Comparison of ENCODE assay signal across 1 cellular context in the genomic region with DNA sequence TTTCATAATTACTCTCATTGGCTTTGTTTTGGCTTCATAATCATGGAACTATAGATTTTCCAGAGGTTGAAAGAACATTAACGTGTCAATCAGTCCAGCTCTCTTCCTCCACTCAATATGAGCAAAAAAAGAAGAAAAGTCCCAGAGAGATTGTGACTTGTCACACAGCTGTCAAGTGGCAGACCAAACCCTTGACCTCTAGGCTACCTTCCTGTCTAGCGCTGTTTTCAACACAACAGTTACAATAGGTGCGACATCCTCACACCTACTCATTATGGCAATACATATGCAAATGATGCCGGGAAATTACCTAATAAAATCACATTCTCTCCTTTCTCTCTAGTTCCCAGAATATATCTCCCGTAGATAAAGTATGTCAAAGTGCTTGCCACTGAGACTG.
A peak's percentile ranks its signal among the peaks of the same experiment; 100 is the strongest.
TF ChIP-seq lines count a peak whose summit lies in the region.

No MANE protein-coding gene starts in this region.

TF ChIP-seq in GM12878, 131 proteins besides CTCF, POLR2A, EP300 and RAD21 (continued from another document and continues in another):
- TF ChIP-seq MTA3 (IDR thresholded peaks at IDR 0.05; ENCODE audit: borderline replicate concordance, low read length) (no peak), ASH2L (IDR thresholded peaks at IDR 0.05; ENCODE audit: borderline replicate concordance, low read depth) (no peak), FOXK2 (IDR thresholded peaks at IDR 0.05) (no peak), RB1 (IDR thresholded peaks at IDR 0.05; ENCODE audit: borderline replicate concordance) (no peak), TARDBP (IDR thresholded peaks at IDR 0.05; ENCODE audit: borderline replicate concordance) (no peak), HDGF (IDR thresholded peaks at IDR 0.05) (no peak), CHD2 (IDR thresholded peaks at IDR 0.05; ENCODE audit: borderline replicate concordance, low read depth, low read length) (no peak), EED (IDR thresholded peaks at IDR 0.05; ENCODE audit: low read depth) (no peak), HCFC1 (IDR thresholded peaks at IDR 0.05; ENCODE audit: low read length) (no peak), GATAD2B (conservative IDR thresholded peaks at IDR 0.05; ENCODE audit: low read depth) (no peak), ATF7 (IDR thresholded peaks at IDR 0.05; ENCODE audit: low read depth) (0 out of 2 replicates have a peak, but pooled peaks have one; percentile 8), TCF7 (IDR thresholded peaks at IDR 0.05; ENCODE audit: borderline replicate concordance) (no peak), STAT3 (IDR thresholded peaks at IDR 0.05; ENCODE audit: low read depth, low read length) (no peak), FOS (IDR thresholded peaks at IDR 0.05; ENCODE audit: borderline replicate concordance, extremely low read depth, insufficient read length) (no peak), ZBED1 (IDR thresholded peaks at IDR 0.05; ENCODE audit: borderline replicate concordance) (0 out of 2 replicates have a peak, but pooled peaks have one; percentile 34), LARP7 (IDR thresholded peaks at IDR 0.05) (no peak), JUND (IDR thresholded peaks at IDR 0.05; ENCODE audit: low read depth, low read length) (no peak), MYC (IDR thresholded peaks at IDR 0.05; ENCODE audit: insufficient read depth, insufficient read length, insufficient replicate concordance, low read length, severe bottlenecking) (no peak), YY1 (IDR thresholded peaks at IDR 0.05; ENCODE audit: low read depth, low read length) (no peak), RCOR1 (conservative IDR thresholded peaks at IDR 0.05; ENCODE audit: low read depth, low read length) (no peak), RBBP5 (conservative IDR thresholded peaks at IDR 0.05) (no peak), PKNOX1 (IDR thresholded peaks at IDR 0.05) (peak; percentile 90), WRNIP1 (IDR thresholded peaks at IDR 0.05; ENCODE audit: borderline replicate concordance, low read depth, low read length) (no peak), DPF2 (IDR thresholded peaks at IDR 0.05) (no peak; the same call in none of the 2 replicates), NFIC (IDR thresholded peaks at IDR 0.05; ENCODE audit: low read depth, low read length) (no peak), IKZF2 (IDR thresholded peaks at IDR 0.05) (peak; percentile 29 to 34; a peak in 1 of 4 replicates), MLLT1 (IDR thresholded peaks at IDR 0.05) (no peak), ZNF687 (IDR thresholded peaks at IDR 0.05) (no peak), IRF5 (IDR thresholded peaks at IDR 0.05; ENCODE audit: borderline replicate concordance) (no peak), CHD1 (IDR thresholded peaks at IDR 0.05; ENCODE audit: low read depth, low read length) (no peak), ZNF622 (IDR thresholded peaks at IDR 0.05) (no peak), TCF3 (IDR thresholded peaks at IDR 0.05; ENCODE audit: borderline replicate concordance, insufficient read depth, low read depth, low read length) (no peak), POU2F2 (IDR thresholded peaks at IDR 0.05; ENCODE audit: borderline replicate concordance, low read depth, low read length) (peak; percentile 98; the same call in 2 of the 3 replicates), BHLHE40 (IDR thresholded peaks at IDR 0.05; ENCODE audit: borderline replicate concordance in 1 of 2, low read depth in 2 of 2, low read length in 1 of 2) (peak in 1 of 2 experiments; percentile 37; a peak in 1 of 4 replicates), EZH2 (IDR thresholded peaks at IDR 0.05; ENCODE audit: borderline replicate concordance, control insufficient read depth, low read depth, low read length) (no peak), CREB1 (IDR thresholded peaks at IDR 0.05; ENCODE audit: low read depth) (no peak), KAT2A (conservative IDR thresholded peaks at IDR 0.05; ENCODE audit: control insufficient read depth, low read depth, low read length) (no peak), BCL3 (IDR thresholded peaks at IDR 0.05; ENCODE audit: borderline replicate concordance, insufficient read depth, low read depth, low read length, poor library complexity, severe bottlenecking) (no peak)
- TF ChIP-seq, protein P1, sequence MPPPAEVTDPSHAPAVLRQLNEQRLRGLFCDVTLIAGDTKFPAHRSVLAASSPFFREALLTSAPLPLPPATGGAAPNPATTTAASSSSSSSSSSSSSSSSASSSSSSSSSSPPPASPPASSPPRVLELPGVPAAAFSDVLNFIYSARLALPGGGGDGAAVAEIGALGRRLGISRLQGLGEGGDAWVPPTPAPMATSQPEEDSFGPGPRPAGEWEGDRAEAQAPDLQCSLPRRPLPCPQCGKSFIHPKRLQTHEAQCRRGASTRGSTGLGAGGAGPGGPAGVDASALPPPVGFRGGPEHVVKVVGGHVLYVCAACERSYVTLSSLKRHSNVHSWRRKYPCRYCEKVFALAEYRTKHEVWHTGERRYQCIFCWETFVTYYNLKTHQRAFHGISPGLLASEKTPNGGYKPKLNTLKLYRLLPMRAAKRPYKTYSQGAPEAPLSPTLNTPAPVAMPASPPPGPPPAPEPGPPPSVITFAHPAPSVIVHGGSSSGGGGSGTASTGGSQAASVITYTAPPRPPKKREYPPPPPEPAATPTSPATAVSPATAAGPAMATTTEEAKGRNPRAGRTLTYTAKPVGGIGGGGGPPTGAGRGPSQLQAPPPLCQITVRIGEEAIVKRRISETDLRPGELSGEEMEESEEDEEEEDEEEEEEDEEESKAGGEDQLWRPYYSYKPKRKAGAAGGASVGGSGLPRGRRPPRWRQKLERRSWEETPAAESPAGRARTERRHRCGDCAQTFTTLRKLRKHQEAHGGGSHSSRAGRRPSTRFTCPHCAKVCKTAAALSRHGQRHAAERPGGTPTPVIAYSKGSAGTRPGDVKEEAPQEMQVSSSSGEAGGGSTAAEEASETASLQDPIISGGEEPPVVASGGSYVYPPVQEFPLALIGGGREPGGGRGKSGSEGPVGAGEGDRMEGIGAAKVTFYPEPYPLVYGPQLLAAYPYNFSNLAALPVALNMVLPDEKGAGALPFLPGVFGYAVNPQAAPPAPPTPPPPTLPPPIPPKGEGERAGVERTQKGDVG (CRISPR knock-in tag; IDR thresholded peaks at IDR 0.05): no peak
- TF ChIP-seq, protein P2, sequence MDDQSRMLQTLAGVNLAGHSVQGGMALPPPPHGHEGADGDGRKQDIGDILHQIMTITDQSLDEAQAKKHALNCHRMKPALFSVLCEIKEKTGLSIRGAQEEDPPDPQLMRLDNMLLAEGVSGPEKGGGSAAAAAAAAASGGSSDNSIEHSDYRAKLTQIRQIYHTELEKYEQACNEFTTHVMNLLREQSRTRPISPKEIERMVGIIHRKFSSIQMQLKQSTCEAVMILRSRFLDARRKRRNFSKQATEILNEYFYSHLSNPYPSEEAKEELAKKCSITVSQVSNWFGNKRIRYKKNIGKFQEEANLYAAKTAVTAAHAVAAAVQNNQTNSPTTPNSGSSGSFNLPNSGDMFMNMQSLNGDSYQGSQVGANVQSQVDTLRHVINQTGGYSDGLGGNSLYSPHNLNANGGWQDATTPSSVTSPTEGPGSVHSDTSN (IDR thresholded peaks at IDR 0.05; ENCODE audit: insufficient replicate concordance, low read depth, low read length): peak; percentile 56
- TF ChIP-seq, protein P3, sequence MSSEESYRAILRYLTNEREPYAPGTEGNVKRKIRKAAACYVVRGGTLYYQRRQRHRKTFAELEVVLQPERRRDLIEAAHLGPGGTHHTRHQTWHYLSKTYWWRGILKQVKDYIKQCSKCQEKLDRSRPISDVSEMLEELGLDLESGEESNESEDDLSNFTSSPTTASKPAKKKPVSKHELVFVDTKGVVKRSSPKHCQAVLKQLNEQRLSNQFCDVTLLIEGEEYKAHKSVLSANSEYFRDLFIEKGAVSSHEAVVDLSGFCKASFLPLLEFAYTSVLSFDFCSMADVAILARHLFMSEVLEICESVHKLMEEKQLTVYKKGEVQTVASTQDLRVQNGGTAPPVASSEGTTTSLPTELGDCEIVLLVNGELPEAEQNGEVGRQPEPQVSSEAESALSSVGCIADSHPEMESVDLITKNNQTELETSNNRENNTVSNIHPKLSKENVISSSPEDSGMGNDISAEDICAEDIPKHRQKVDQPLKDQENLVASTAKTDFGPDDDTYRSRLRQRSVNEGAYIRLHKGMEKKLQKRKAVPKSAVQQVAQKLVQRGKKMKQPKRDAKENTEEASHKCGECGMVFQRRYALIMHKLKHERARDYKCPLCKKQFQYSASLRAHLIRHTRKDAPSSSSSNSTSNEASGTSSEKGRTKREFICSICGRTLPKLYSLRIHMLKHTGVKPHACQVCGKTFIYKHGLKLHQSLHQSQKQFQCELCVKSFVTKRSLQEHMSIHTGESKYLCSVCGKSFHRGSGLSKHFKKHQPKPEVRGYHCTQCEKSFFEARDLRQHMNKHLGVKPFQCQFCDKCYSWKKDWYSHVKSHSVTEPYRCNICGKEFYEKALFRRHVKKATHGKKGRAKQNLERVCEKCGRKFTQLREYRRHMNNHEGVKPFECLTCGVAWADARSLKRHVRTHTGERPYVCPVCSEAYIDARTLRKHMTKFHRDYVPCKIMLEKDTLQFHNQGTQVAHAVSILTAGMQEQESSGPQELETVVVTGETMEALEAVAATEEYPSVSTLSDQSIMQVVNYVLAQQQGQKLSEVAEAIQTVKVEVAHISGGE (CRISPR knock-in tag; IDR thresholded peaks at IDR 0.05): no peak
